In genomic region chr7:1895664-1896515, GRCh38 we compare ENCODE assay signal across 1 cellular context.
TF ChIP-seq lines count a peak whose summit lies in the region.

No MANE protein-coding gene starts in this region.

TF ChIP-seq in HCT116, 20 proteins besides CTCF, POLR2A, EP300 and RAD21 (continued from another document):
- TF ChIP-seq REST (IDR thresholded peaks at IDR 0.05; ENCODE audit: low read depth): no peak
- no peak for TF ChIP-seq SIN3A (IDR thresholded peaks at IDR 0.05; ENCODE audit: low read depth)
- no peak for TF ChIP-seq SRF (IDR thresholded peaks at IDR 0.05; ENCODE audit: low read depth)
- no peak for TF ChIP-seq ELF1 (IDR thresholded peaks at IDR 0.05; ENCODE audit: borderline replicate concordance, low read depth)
- no peak for TF ChIP-seq EZH2 (IDR thresholded peaks at IDR 0.05)
- TF ChIP-seq EGR1 (IDR thresholded peaks at IDR 0.05; ENCODE audit: low read depth): no peak
